In genomic region chr16:69934751-69935150, GRCh38 we compare ENCODE assay signal across 25 cellular contexts. TPM values are rescaled to one million over a fixed set of nuclear protein-coding genes. Genes with fewer than 3 reads are reported as not detected.
DNase-seq lines count a peak whose midpoint lies in the region; ATAC-seq and TF ChIP-seq lines count a peak whose summit lies in the region.
"Had no signal": no experiment of that assay in that cellular context is flagged by ENCODE, and none has a peak within 500 bp of the region (broad histone marks: within the 10 kb centered on the region; RNA-seq: fewer than 3 reads in every experiment).

No MANE protein-coding gene starts in this region.

- TF ChIP-seq CTCF in chondrocyte (IDR thresholded peaks at IDR 0.05) (no peak), nephron progenitor cell (IDR thresholded peaks at IDR 0.05) (no peak), thoracic aorta (IDR thresholded peaks at IDR 0.05) (no peak)

- H3K36me3 Mint-ChIP-seq in chondrocyte (ENCODE audit: low read depth) (peaks cover 53% of the 10 kb centered on the region), nephron progenitor cell (ENCODE audit: low read depth) (peaks cover 52% of the 10 kb centered on the region)
- H3K36me3 Mint-ChIP-seq: IgD-negative memory B cell had no signal

- H3K9me3 Mint-ChIP-seq in chondrocyte (ENCODE audit: low read depth) (no peaks in the 10 kb centered on the region), nephron progenitor cell (no peaks in the 10 kb centered on the region)
- H3K9me3 Mint-ChIP-seq: CD4-positive, alpha-beta memory T cell; IgD-negative memory B cell had no signal

- DNase-seq in chondrocyte (ENCODE audit: low spot score), result peak; percentile 58
- DNase-seq in nephron progenitor cell, result no peak
- no peak for DNase-seq in thoracic aorta (ENCODE audit: low spot score)
- DNase-seq in RKO (ENCODE audit: low spot score), result no peak
- no peak for DNase-seq in NCI-H128 (lab: John Stamatoyannopoulos, UW; ENCODE audit: unreplicated experiment)
- DNase-seq in DMS53 treated with DMSO at 0.1 percent for 48 hours (lab: John Stamatoyannopoulos, UW; ENCODE audit: unreplicated experiment), result no peak
- DNase-seq: C1 segment of cervical spinal cord; CD4-positive, alpha-beta memory T cell; COR-L47; DMS79; EL; GDM1; MM.1S; NCI-H1417 treated with DMSO at 0.1 percent for 48 hours; NCI-H2081; NCI-H2227 treated with DMSO at 0.1 percent for 48 hours; NCI-H526 treated with DMSO at 0.1 percent for 48 hours; PC-9; Right ventricle myocardium superior; RPMI8226 had no signal

- H3K9me3 ChIP-seq in BLaER1, result no peaks in the 10 kb centered on the region
- no peaks in the 10 kb centered on the region for H3K9me3 ChIP-seq in thoracic aorta

- peaks cover 57% of the 10 kb centered on the region for H3K4me1 ChIP-seq in BLaER1
- peaks cover 24 to 97% of the 10 kb centered on the region in 2 donors for H3K4me1 ChIP-seq in thoracic aorta (ENCODE audit: control insufficient read depth in 1 of 2, low read depth in 2 of 2)

- H3K9ac ChIP-seq in BLaER1, result no peak overlapping the region
- H3K9ac ChIP-seq: KMS-11 had no signal

- H3K36me3 ChIP-seq in BLaER1, result peaks cover 91% of the 10 kb centered on the region
- peaks cover 84% of the 10 kb centered on the region for H3K36me3 ChIP-seq in thoracic aorta

- H3K4me2 ChIP-seq in BLaER1, result peak overlapping the region; percentile 69
- H3K4me2 ChIP-seq: KMS-11, PC-9 had no signal

- H4K20me1 ChIP-seq in BLaER1, result no peaks in the 10 kb centered on the region

- no peaks in the 10 kb centered on the region for H3K27me3 ChIP-seq in BLaER1
- no peaks in the 10 kb centered on the region for H3K27me3 ChIP-seq in thoracic aorta (replicated peaks; ENCODE audit: insufficient read depth)

- peak overlapping the region; percentile 70 for H3K27ac Mint-ChIP-seq in chondrocyte (ENCODE audit: unreplicated experiment)
- H3K27ac Mint-ChIP-seq in nephron progenitor cell, result peak overlapping the region; percentile 18
- H3K27ac Mint-ChIP-seq: CD4-positive, alpha-beta memory T cell had no signal

- no peak for ATAC-seq in thoracic aorta (ENCODE audit: insufficient number of reproducible peaks, low FRiP score, low read depth)

- H3K4me3 Mint-ChIP-seq in chondrocyte (ENCODE audit: unreplicated experiment) (no peak overlapping the region), nephron progenitor cell (no peak overlapping the region)
- H3K4me3 Mint-ChIP-seq: CD4-positive, alpha-beta memory T cell; IgD-negative memory B cell had no signal

- H3K4me3 ChIP-seq in BLaER1, result no peak overlapping the region
- no peak overlapping the region for H3K4me3 ChIP-seq in thoracic aorta
- H3K4me3 ChIP-seq: PC-9 had no signal

- no peaks in the 10 kb centered on the region for H3K27me3 Mint-ChIP-seq in chondrocyte (ENCODE audit: low read depth)
- H3K27me3 Mint-ChIP-seq in nephron progenitor cell (ENCODE audit: low read depth, poor library complexity), result peaks cover 6% of the 10 kb centered on the region
- H3K27me3 Mint-ChIP-seq: CD4-positive, alpha-beta memory T cell; IgD-negative memory B cell had no signal

- H3K4me1 Mint-ChIP-seq in chondrocyte (ENCODE audit: low read depth), result peaks cover 6% of the 10 kb centered on the region
- H3K4me1 Mint-ChIP-seq in nephron progenitor cell, result peaks cover 10% of the 10 kb centered on the region
- H3K4me1 Mint-ChIP-seq: CD4-positive, alpha-beta memory T cell; IgD-negative memory B cell had no signal

- peak overlapping the region; percentile 62 for H3K27ac ChIP-seq in BLaER1
- peak overlapping the region; percentile 96 for H3K27ac ChIP-seq in thoracic aorta
- H3K27ac ChIP-seq: HL-60, KMS-11, PC-9 had no signal

RNA-seq across cellular contexts. Expression of gene CLEC18A, which starts 16.4 kb away (rescaled TPM):
- total RNA-seq in chondrocyte (3.5 to 4.5 TPM (median 4.3 TPM) in 3 replicates), thoracic aorta (10 to 100 TPM; 12.4 to 21.9 TPM)
- total RNA-seq: NCI-H460 had no signal
